17 cellular contexts compared by ENCODE assay signal in genomic region chr9:18826248-18826647, GRCh38.
DNase-seq lines count a peak whose midpoint lies in the region; ATAC-seq and TF ChIP-seq lines count a peak whose summit lies in the region.
"Had no signal": no experiment of that assay in that cellular context is flagged by ENCODE, and none has a peak within 500 bp of the region (broad histone marks: within the 10 kb centered on the region; RNA-seq: fewer than 3 reads in every experiment).

No MANE protein-coding gene starts in this region.

- H3K4me1 Mint-ChIP-seq in stimulated activated naive CD8-positive, alpha-beta T cell treated with anti-CD3 and anti-CD28 coated beads, Interleukin-15, amount 100 ng/mL, for 72 hours, result peaks cover 12% of the 10 kb centered on the region

- no peak overlapping the region for H3K4me3 Mint-ChIP-seq in stimulated activated naive CD8-positive, alpha-beta T cell treated with anti-CD3 and anti-CD28 coated beads, Interleukin-15, amount 100 ng/mL, for 72 hours
- H3K4me3 Mint-ChIP-seq: effector memory CD8-positive, alpha-beta T cell; stimulated activated naive CD8-positive, alpha-beta T cell treated with anti-CD3 and anti-CD28 coated beads, Interleukin-15, Interleukin-2, amounts not matched to agents 100 ng/mL and 50 ng/mL, for 24 hours had no signal

- TF ChIP-seq POLR2A in vagina (IDR thresholded peaks at IDR 0.05), result no peak

- H3K36me3 ChIP-seq in vagina, result no peaks in the 10 kb centered on the region
- H3K36me3 ChIP-seq: left ventricle myocardium inferior, SJCRH30, spleen had no signal

- no peaks in the 10 kb centered on the region for H3K9me3 ChIP-seq in vagina
- H3K9me3 ChIP-seq: left ventricle myocardium inferior, SJCRH30, spleen had no signal

- no peak for DNase-seq in stimulated activated naive CD8-positive, alpha-beta T cell treated with anti-CD3 and anti-CD28 coated beads, Interleukin-15, amount 100 ng/mL, for 72 hours
- no peak for DNase-seq in stimulated activated naive CD8-positive, alpha-beta T cell treated with anti-CD3 and anti-CD28 coated beads, Interleukin-15, Interleukin-2, amounts not matched to agents 100 U/mL and 50 U/mL, for 24 hours
- DNase-seq in NCI-H1105 treated with DMSO at 0.1 percent for 48 hours (lab: John Stamatoyannopoulos, UW), result peak; percentile 46
- peak; percentile 70 for DNase-seq in NCI-H82 (lab: John Stamatoyannopoulos, UW)
- no peak for DNase-seq in vagina (ENCODE audit: extremely low spot score in 2 of 2)
- DNase-seq in GM10266 (ENCODE audit: extremely low spot score), result no peak
- DNase-seq: activated CD4-positive, alpha-beta T cell treated with anti-CD3 and anti-CD28 coated beads for 4 hours; effector memory CD8-positive, alpha-beta T cell; left ventricle myocardium inferior; NCI-H2081 treated with DMSO at 0.1 percent for 48 hours; SJCRH30; spleen; T1000 had no signal

- intact Hi-C loops in vagina (cut with DNase I), result no loop called here

- no peaks in the 10 kb centered on the region for H3K27me3 ChIP-seq in vagina
- H3K27me3 ChIP-seq: SJCRH30, spleen had no signal

- H3K9me3 Mint-ChIP-seq in stimulated activated naive CD8-positive, alpha-beta T cell treated with anti-CD3 and anti-CD28 coated beads, Interleukin-15, amount 100 ng/mL, for 72 hours, result no peaks in the 10 kb centered on the region
- H3K9me3 Mint-ChIP-seq: effector memory CD8-positive, alpha-beta T cell; stimulated activated naive CD8-positive, alpha-beta T cell treated with anti-CD3 and anti-CD28 coated beads, Interleukin-15, Interleukin-2, amounts not matched to agents 100 ng/mL and 50 ng/mL, for 24 hours had no signal

- H3K27ac ChIP-seq in vagina, result no peak overlapping the region
- H3K27ac ChIP-seq: left ventricle myocardium inferior, SJCRH30, spleen had no signal

- peak overlapping the region; percentile 62 to 78 for H3K27ac Mint-ChIP-seq in stimulated activated naive CD8-positive, alpha-beta T cell treated with anti-CD3 and anti-CD28 coated beads, Interleukin-15, amount 100 ng/mL, for 72 hours
- H3K27ac Mint-ChIP-seq: effector memory CD8-positive, alpha-beta T cell; progenitor cell of endocrine pancreas; stimulated activated naive CD8-positive, alpha-beta T cell treated with anti-CD3 and anti-CD28 coated beads, Interleukin-15, Interleukin-2, amounts not matched to agents 100 ng/mL and 50 ng/mL, for 24 hours had no signal

- no peaks in the 10 kb centered on the region for H3K27me3 Mint-ChIP-seq in stimulated activated naive CD8-positive, alpha-beta T cell treated with anti-CD3 and anti-CD28 coated beads, Interleukin-15, amount 100 ng/mL, for 72 hours
- H3K27me3 Mint-ChIP-seq: progenitor cell of endocrine pancreas; stimulated activated naive CD8-positive, alpha-beta T cell treated with anti-CD3 and anti-CD28 coated beads, Interleukin-15, Interleukin-2, amounts not matched to agents 100 ng/mL and 50 ng/mL, for 24 hours had no signal

- TF ChIP-seq CTCF in vagina (IDR thresholded peaks at IDR 0.05), result no peak
- TF ChIP-seq CTCF in GM10266 (IDR thresholded peaks at IDR 0.05; ENCODE audit: control insufficient read depth, insufficient read depth, low read depth, missing control alignments), result no peak

- ATAC-seq in stimulated activated naive CD8-positive, alpha-beta T cell treated with anti-CD3 and anti-CD28 coated beads, Interleukin-15, amount 100 ng/mL, for 72 hours, result no peak
- no peak for ATAC-seq in stimulated activated naive CD8-positive, alpha-beta T cell treated with anti-CD3 and anti-CD28 coated beads, Interleukin-15, Interleukin-2, amounts not matched to agents 100 U/mL and 50 U/mL, for 24 hours
- no peak for ATAC-seq in HG02678 (IDR thresholded peaks at IDR 0.05; ENCODE audit: unreplicated experiment)
- no peak for ATAC-seq in HG03139 (IDR thresholded peaks at IDR 0.05; ENCODE audit: unreplicated experiment)
- ATAC-seq: effector memory CD8-positive, alpha-beta T cell had no signal

- no peak overlapping the region for H3K4me3 ChIP-seq in vagina
- H3K4me3 ChIP-seq: left ventricle myocardium inferior, SJCRH30, spleen had no signal

- no peaks in the 10 kb centered on the region for H3K4me1 ChIP-seq in vagina
- H3K4me1 ChIP-seq: SJCRH30, spleen had no signal

Comparison
In these comparisons a context has a peak if more than half of its experiments do, and no peak if none do; other contexts are left out.
1. DNase-seq: peak in NCI-H1105 treated with DMSO at 0.1 percent for 48 hours (single experiment) and NCI-H82 (single experiment); none in stimulated activated naive CD8-positive, alpha-beta T cell treated with anti-CD3 and anti-CD28 coated beads, Interleukin-15, amount 100 ng/mL, for 72 hours (0 of 2), stimulated activated naive CD8-positive, alpha-beta T cell treated with anti-CD3 and anti-CD28 coated beads, Interleukin-15, Interleukin-2, amounts not matched to agents 100 U/mL and 50 U/mL, for 24 hours (single experiment), vagina (0 of 2) and GM10266 (single experiment).